Comparison of ENCODE assay signal across 22 cellular contexts in genomic region chr2:19807866-19808265, GRCh38.
"Had no signal": no experiment of that assay in that cellular context is flagged by ENCODE, and none has a peak within 500 bp of the region (broad histone marks: within the 10 kb centered on the region; RNA-seq: fewer than 3 reads in every experiment).

No MANE protein-coding gene starts in this region.

- DNase-seq: activated CD4-positive, alpha-beta T cell treated with anti-CD3 and anti-CD28 coated beads for 36 hours; activated CD4-positive, CD25-positive, alpha-beta regulatory T cell; activated CD8-positive, alpha-beta memory T cell treated with anti-CD3 and anti-CD28 coated beads, Interleukin-2, amount 10 ng/mL, durations not matched to agents 7 days and 5 days; activated CD8-positive, alpha-beta T cell treated with anti-CD3 and anti-CD28 coated beads, Interleukin-2, amount 10 ng/mL, durations not matched to agents 7 days and 5 days; activated naive CD4-positive, alpha-beta T cell; activated T-cell treated with anti-CD3 and anti-CD28 coated beads, Interleukin-2, amount 50 U/mL, for 48 hours; anterior cingulate cortex; cerebellar nuclear complex; cortex of kidney; endodermal cell; gastrocnemius medialis; hippocampal formation; left cardiac atrium; mammary epithelial cell; stimulated activated CD4-positive, alpha-beta T cell treated with anti-CD3 and anti-CD28 coated beads, Interleukin-2, amount 100 ng/mL, for 24 hours; stimulated activated naive B cell treated with anti-CD40 and anti-IgM and Interleukin-4, amounts not matched to agents 10 μg/mL and 1 μg/mL and 100 μg/mL, for 72 hours; stomach; T-cell; transverse colon; uterus had no signal

- H3K27ac ChIP-seq: cardiac muscle cell, gastrocnemius medialis, stomach, transverse colon, uterus had no signal

- H3K4me3 ChIP-seq: cardiac muscle cell, gastrocnemius medialis, smooth muscle cell, stomach, transverse colon, uterus had no signal
